ENCODE assay signal across 22 cellular contexts in the genomic region with DNA sequence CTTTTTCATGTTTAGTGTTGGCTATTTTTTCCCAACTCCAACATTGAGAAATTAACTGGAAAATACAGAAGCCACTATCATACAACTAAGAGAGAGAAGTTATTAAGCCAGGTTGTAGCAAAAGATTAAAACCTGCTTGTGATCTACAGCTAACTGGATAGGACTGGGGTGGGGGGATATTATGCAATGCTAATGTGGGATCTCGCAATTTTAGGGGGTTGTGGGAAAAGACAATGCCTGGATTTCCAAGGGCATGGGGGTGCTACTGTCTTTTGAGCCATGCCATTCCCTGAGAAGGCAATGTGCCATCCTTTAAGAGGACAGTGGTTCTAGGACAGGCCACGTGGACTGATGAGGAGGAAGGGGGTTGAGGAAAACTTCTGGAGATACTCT. TPM values are rescaled to one million over a fixed set of nuclear protein-coding genes. Genes with fewer than 3 reads are reported as not detected.
A peak's percentile ranks its signal among the peaks of the same experiment; 100 is the strongest.
DNase-seq lines count a peak whose midpoint lies in the region; ATAC-seq and TF ChIP-seq lines count a peak whose summit lies in the region.
"Had no signal": no experiment of that assay in that cellular context is flagged by ENCODE, and none has a peak within 500 bp of the region (broad histone marks: within the 10 kb centered on the region; RNA-seq: fewer than 3 reads in every experiment).

No MANE protein-coding gene starts in this region.

- DNase-seq in left ventricle myocardium inferior (no peak), cardiac septum (ENCODE audit: low spot score) (no peak), endothelial cell (ENCODE audit: low spot score) (no peak)
- DNase-seq: ACHN; AML-193; CD8-positive, alpha-beta memory T cell; DMS79; KBM-7; NCI-H1436 treated with DMSO at 0.1 percent for 48 hours; NCI-H2029 treated with DMSO at 0.1 percent for 48 hours; NCI-H510A; NCI-H82; PC-3 had no signal

- H3K27ac ChIP-seq in left ventricle myocardium inferior (replicated peaks), result peak overlapping the region; percentile 85
- H3K27ac ChIP-seq: HL-60, RWPE1, SJSA1 had no signal

- no peak overlapping the region for H3K4me3 ChIP-seq in left ventricle myocardium inferior
- H3K4me3 ChIP-seq: HAP-1, SJSA1 had no signal

- peaks cover 2% of the 10 kb centered on the region for H3K27me3 Mint-ChIP-seq in IgD-negative memory B cell
- H3K27me3 Mint-ChIP-seq in endothelial cell (ENCODE audit: unreplicated experiment), result peaks cover 2% of the 10 kb centered on the region
- H3K27me3 Mint-ChIP-seq in stimulated activated memory B cell treated with anti-CD40 and anti-IgM and Interleukin-4, amounts not matched to agents 10 μg/mL and 1 μg/mL and 100 μg/mL, for 72 hours, result no peaks in the 10 kb centered on the region
- H3K27me3 Mint-ChIP-seq: CD8-positive, alpha-beta memory T cell had no signal

- H3K27me3 ChIP-seq in left ventricle myocardium inferior (ENCODE audit: low read depth), result no peaks in the 10 kb centered on the region

- H3K4me1 ChIP-seq in left ventricle myocardium inferior, result peaks cover 79% of the 10 kb centered on the region
- H3K4me1 ChIP-seq: SJSA1 had no signal

- H3K36me3 ChIP-seq in left ventricle myocardium inferior, result no peaks in the 10 kb centered on the region
- H3K36me3 ChIP-seq: HAP-1, SJSA1 had no signal

- no peaks in the 10 kb centered on the region for H3K9me3 ChIP-seq in left ventricle myocardium inferior (replicated peaks)
- H3K9me3 ChIP-seq: HAP-1, SJSA1 had no signal

- no peak for TF ChIP-seq CTCF in left ventricle myocardium inferior (IDR thresholded peaks at IDR 0.05; ENCODE audit: borderline replicate concordance)
- TF ChIP-seq CTCF in endothelial cell (IDR thresholded peaks at IDR 0.05; ENCODE audit: unreplicated experiment), result no peak

- intact Hi-C loops in left ventricle myocardium inferior (cut with micrococcal nuclease), result no loop called here
- intact Hi-C loops in cardiac septum (cut with DNase I), result no loop called here

- H3K36me3 Mint-ChIP-seq in IgD-negative memory B cell (peaks cover 3% of the 10 kb centered on the region), endothelial cell (ENCODE audit: low read depth, unreplicated experiment) (peaks cover 4% of the 10 kb centered on the region)
- H3K36me3 Mint-ChIP-seq in stimulated activated memory B cell treated with anti-CD40 and anti-IgM and Interleukin-4, amounts not matched to agents 10 μg/mL and 1 μg/mL and 100 μg/mL, for 72 hours, result peaks cover 5% of the 10 kb centered on the region

- ATAC-seq in stimulated activated memory B cell treated with anti-CD40 and anti-IgM and Interleukin-4, amounts not matched to agents 10 μg/mL and 1 μg/mL and 100 μg/mL, for 72 hours, result no peak
- no peak for ATAC-seq in HG02623 (IDR thresholded peaks at IDR 0.05; ENCODE audit: unreplicated experiment)
- ATAC-seq in SK-N-SH treated with all-trans-retinoic acid at 6 μM for 48 hours, result no peak
- ATAC-seq: PC-3 had no signal

- peak overlapping the region in 1 of 4 donors; percentile 7 for H3K4me3 Mint-ChIP-seq in IgD-negative memory B cell
- H3K4me3 Mint-ChIP-seq in endothelial cell (ENCODE audit: unreplicated experiment), result no peak overlapping the region
- no peak overlapping the region for H3K4me3 Mint-ChIP-seq in stimulated activated memory B cell treated with anti-CD40 and anti-IgM and Interleukin-4, amounts not matched to agents 10 μg/mL and 1 μg/mL and 100 μg/mL, for 72 hours

- peaks cover 31 to 73% (median 71%) of the 10 kb centered on the region in 3 donors for H3K4me1 Mint-ChIP-seq in IgD-negative memory B cell
- peaks cover 40% of the 10 kb centered on the region for H3K4me1 Mint-ChIP-seq in endothelial cell (ENCODE audit: unreplicated experiment)
- peaks cover 59% of the 10 kb centered on the region for H3K4me1 Mint-ChIP-seq in stimulated activated memory B cell treated with anti-CD40 and anti-IgM and Interleukin-4, amounts not matched to agents 10 μg/mL and 1 μg/mL and 100 μg/mL, for 72 hours

- no peaks in the 10 kb centered on the region for H3K9me3 Mint-ChIP-seq in IgD-negative memory B cell
- no peaks in the 10 kb centered on the region for H3K9me3 Mint-ChIP-seq in endothelial cell (ENCODE audit: unreplicated experiment)
- H3K9me3 Mint-ChIP-seq in stimulated activated memory B cell treated with anti-CD40 and anti-IgM and Interleukin-4, amounts not matched to agents 10 μg/mL and 1 μg/mL and 100 μg/mL, for 72 hours, result no peaks in the 10 kb centered on the region
- H3K9me3 Mint-ChIP-seq: CD8-positive, alpha-beta memory T cell had no signal

- peak overlapping the region in 2 of 3 donors; percentile 28 to 79 for H3K27ac Mint-ChIP-seq in IgD-negative memory B cell
- peak overlapping the region; percentile 61 for H3K27ac Mint-ChIP-seq in endothelial cell (ENCODE audit: unreplicated experiment)
- H3K27ac Mint-ChIP-seq in stimulated activated memory B cell treated with anti-CD40 and anti-IgM and Interleukin-4, amounts not matched to agents 10 μg/mL and 1 μg/mL and 100 μg/mL, for 72 hours, result peak overlapping the region; percentile 84

TF ChIP-seq in SK-N-SH treated with all-trans-retinoic acid at 6 μM for 48 hours, 23 proteins besides CTCF, POLR2A, EP300 and RAD21:
- no peak for TF ChIP-seq GLIS3 (CRISPR knock-in tag; IDR thresholded peaks at IDR 0.05)

RNA-seq across cellular contexts. Expression of gene MARCHF3, which starts 46.5 kb away (rescaled TPM):
- 35.7 TPM for total RNA-seq in left ventricle myocardium inferior
- 61.0 TPM for total RNA-seq in cardiac septum
- polyA plus RNA-seq in IgD-negative memory B cell, result 31.7 TPM
- 47.9 TPM for total RNA-seq in endothelial cell (ENCODE audit: unreplicated experiment)
- total RNA-seq: G401 had no signal
